19 cellular contexts compared by ENCODE assay signal in the genomic region with DNA sequence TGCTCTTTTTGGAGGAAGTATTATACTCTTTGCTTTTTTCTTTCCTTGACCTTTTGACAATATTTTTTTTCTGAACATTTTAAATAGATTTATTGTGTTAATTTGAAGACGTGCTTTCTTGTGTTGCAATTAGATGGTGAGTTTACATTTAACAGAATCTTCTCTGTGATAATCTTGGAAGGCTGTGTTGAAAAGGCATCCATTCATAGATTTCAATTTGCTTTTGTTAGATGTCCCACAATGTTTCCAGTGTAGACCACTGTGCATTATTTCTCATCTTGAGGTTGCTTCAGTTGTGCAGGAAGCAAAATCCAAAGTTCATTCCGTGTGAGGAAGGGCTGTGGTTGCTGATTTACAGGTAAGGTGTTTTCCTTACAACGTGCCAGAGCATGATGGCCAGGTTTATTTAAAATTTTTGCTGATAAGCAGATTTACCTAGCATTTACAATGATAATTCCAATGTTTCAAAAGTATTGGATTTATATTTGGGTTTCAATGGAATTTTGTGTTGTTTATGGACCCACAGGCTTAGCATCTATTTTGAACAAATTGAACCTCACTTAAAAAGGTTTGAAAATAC. TPM values are rescaled to one million over a fixed set of nuclear protein-coding genes. Genes with fewer than 3 reads are reported as not detected.
DNase-seq lines count a peak whose midpoint lies in the region; ATAC-seq, FAIRE-seq and TF ChIP-seq lines count a peak whose summit lies in the region.
"Had no signal": no experiment of that assay in that cellular context is flagged by ENCODE, and none has a peak within 500 bp of the region (broad histone marks: within the 10 kb centered on the region; RNA-seq: fewer than 3 reads in every experiment).

No MANE protein-coding gene starts in this region.

- ATAC-seq in K562 (no peak), left colon (peak; percentile 77), omental fat pad (ENCODE audit: low FRiP score) (no peak)
- ATAC-seq: HCT116 had no signal

- H3K4me1 Mint-ChIP-seq in Caco-2 (ENCODE audit: low read depth, unreplicated experiment) (no peaks in the 10 kb centered on the region), Calu3 (ENCODE audit: low read depth, unreplicated experiment) (no peaks in the 10 kb centered on the region)

- H3K27ac ChIP-seq in K562 (ENCODE audit: extremely low read depth, low read depth, low read length): no peak overlapping the region
- H3K27ac ChIP-seq: BLaER1 had no signal

- no peak overlapping the region for H3K4me2 ChIP-seq in K562 (ENCODE audit: insufficient read depth, low read length)
- H3K4me2 ChIP-seq: BLaER1 had no signal

- no peaks in the 10 kb centered on the region for H3K9me3 Mint-ChIP-seq in Caco-2 (ENCODE audit: unreplicated experiment)
- peaks cover 11% of the 10 kb centered on the region for H3K9me3 Mint-ChIP-seq in Calu3 (ENCODE audit: low read depth, unreplicated experiment)

- no peaks in the 10 kb centered on the region for H4K20me1 ChIP-seq in K562 (replicated peaks; ENCODE audit: control insufficient read depth, insufficient read depth, low read length)
- H4K20me1 ChIP-seq: BLaER1 had no signal

- TF ChIP-seq CTCF in Caco-2 (IDR thresholded peaks at IDR 0.05; ENCODE audit: insufficient read depth in 1 of 2, low read depth in 1 of 2, low read length in 1 of 2, severe bottlenecking in 1 of 2, unreplicated experiment in 1 of 2): no peak
- no peak for TF ChIP-seq CTCF in K562 (IDR thresholded peaks at IDR 0.05 in 2 of 3, conservative IDR thresholded peaks at IDR 0.05 in 1 of 3; ENCODE audit: insufficient read depth in 2 of 3, low read depth in 1 of 3, low read length in 3 of 3)
- no peak for TF ChIP-seq CTCF in Calu3 (IDR thresholded peaks at IDR 0.05; ENCODE audit: unreplicated experiment)
- TF ChIP-seq CTCF in omental fat pad (IDR thresholded peaks at IDR 0.05): no peak

- no peak for TF ChIP-seq EP300 in K562 (IDR thresholded peaks at IDR 0.05; ENCODE audit: low read length)

- H3K4me1 ChIP-seq in Caco-2 (peaks cover 14% of the 10 kb centered on the region), K562 (replicated peaks in 1 of 2; ENCODE audit: control insufficient read depth in 2 of 2, insufficient read depth in 2 of 2, low read length in 2 of 2) (no peaks in the 10 kb centered on the region)
- H3K4me1 ChIP-seq: BLaER1 had no signal

- H3K4me3 ChIP-seq in Caco-2 (ENCODE audit: low read depth, low read length): no peak overlapping the region
- no peak overlapping the region for H3K4me3 ChIP-seq in K562
- H3K4me3 ChIP-seq: BLaER1 had no signal

- H3K27me3 Mint-ChIP-seq in Caco-2 (ENCODE audit: insufficient read depth, unreplicated experiment): no peaks in the 10 kb centered on the region
- no peaks in the 10 kb centered on the region for H3K27me3 Mint-ChIP-seq in Calu3 (ENCODE audit: unreplicated experiment)

- intact Hi-C loops in Caco-2 (cut with micrococcal nuclease; ENCODE audit: unreplicated experiment) (loop anchor here (1.0 kb wide), 1 partner anchor 21 kb away; no protein-coding TSS in a partner anchor), K562 (cut with micrococcal nuclease) (no loop called here), left colon (cut with DNase I, micrococcal nuclease) (no loop called here), Calu3 (cut with micrococcal nuclease; ENCODE audit: unreplicated experiment) (no loop called here)

- peak; percentile 15 to 37 for DNase-seq in Caco-2
- no peak for DNase-seq in K562 (ENCODE audit: extremely low read depth in 1 of 4, low spot score in 3 of 4)
- DNase-seq in left colon: no peak
- peak; percentile 15 for DNase-seq in pons (ENCODE audit: low spot score)
- no peak for DNase-seq in 8988T
- DNase-seq in Calu3: no peak
- DNase-seq in omental fat pad (ENCODE audit: low spot score): no peak
- DNase-seq in globus pallidus (ENCODE audit: low spot score): no peak
- DNase-seq: AML-193, DMS153, DMS79 treated with DMSO at 0.1 percent for 48 hours, EL had no signal

- no peaks in the 10 kb centered on the region for H3K79me2 ChIP-seq in K562 (ENCODE audit: control insufficient read depth, insufficient read depth, low read length)

- no TSS peak for BruUV-seq in Caco-2 (replicated peaks; lab: Mats Ljungman, UMichigan)
- BruUV-seq in K562 (replicated peaks; lab: Mats Ljungman, UMichigan): no TSS peak
- BruUV-seq in Calu3 (replicated peaks; lab: Mats Ljungman, UMichigan): no TSS peak

- WGBS in K562 (ENCODE audit: insufficient coverage, low coverage, missing lambda C conversion rate): 0% methylated on average over 3 of the region's 3 CpGs

- no peak for FAIRE-seq in K562 (lab: Jason Lieb, UNC)
- FAIRE-seq: D721Med, G401.6, GM12891 had no signal

- H3K36me3 ChIP-seq in Caco-2 (ENCODE audit: control insufficient read depth, insufficient read depth, low read length) (no peaks in the 10 kb centered on the region), K562 (ENCODE audit: control insufficient read depth, insufficient read depth, low read length) (no peaks in the 10 kb centered on the region)
- H3K36me3 ChIP-seq: BLaER1 had no signal

- no peak for TF ChIP-seq RAD21 in K562 (CRISPR knock-in tag; conservative IDR thresholded peaks at IDR 0.05 in 1 of 2, IDR thresholded peaks at IDR 0.05 in 1 of 2)

- in situ Hi-C loops in K562 (cut with MboI): no loop called here

- H3K27me3 ChIP-seq in Caco-2 (replicated peaks; ENCODE audit: control insufficient read depth, insufficient read depth, low read length) (no peaks in the 10 kb centered on the region), K562 (ENCODE audit: control insufficient read depth in 2 of 2, insufficient read depth in 2 of 2, low read length in 2 of 2) (no peaks in the 10 kb centered on the region)
- H3K27me3 ChIP-seq: BLaER1 had no signal

- CTCF ChIA-PET in Caco-2 (lab: Charles Lee): no interaction called here
- CTCF ChIA-PET in K562 (lab: Yijun Ruan, JAX; ENCODE audit: low intra/inter-chr PET ratio): no interaction called here
- CTCF ChIA-PET in Calu3 (lab: Charles Lee): no interaction called here

- H3K9me1 ChIP-seq in K562 (ENCODE audit: control insufficient read depth, insufficient read depth, low read length): no peaks in the 10 kb centered on the region

- H3K9me3 ChIP-seq in Caco-2 (no peaks in the 10 kb centered on the region; the same call in 1 of the 2 replicates), K562 (replicated peaks; ENCODE audit: control insufficient read depth, insufficient read depth, low read depth, low read length) (no peaks in the 10 kb centered on the region; the same call in 1 of the 2 replicates)
- H3K9me3 ChIP-seq: BLaER1 had no signal

- no peak overlapping the region for H3K9ac ChIP-seq in K562 (ENCODE audit: insufficient read depth in 1 of 2, low read depth in 2 of 2, low read length in 2 of 2)
- H3K9ac ChIP-seq: BLaER1 had no signal

- TF ChIP-seq POLR2A in K562 (conservative IDR thresholded peaks at IDR 0.05): no peak

- H3K36me3 Mint-ChIP-seq in Caco-2 (ENCODE audit: insufficient read depth, unreplicated experiment): no peaks in the 10 kb centered on the region
- H3K36me3 Mint-ChIP-seq in Calu3 (ENCODE audit: insufficient read depth, unreplicated experiment): no peaks in the 10 kb centered on the region

- no peak overlapping the region for H3K27ac Mint-ChIP-seq in Caco-2 (ENCODE audit: unreplicated experiment)
- no peak overlapping the region for H3K27ac Mint-ChIP-seq in Calu3 (ENCODE audit: unreplicated experiment)

- no peak overlapping the region for H3K4me3 Mint-ChIP-seq in Caco-2 (ENCODE audit: unreplicated experiment)
- no peak overlapping the region for H3K4me3 Mint-ChIP-seq in Calu3 (ENCODE audit: low read depth, unreplicated experiment)

- H2AFZ ChIP-seq in K562 (ENCODE audit: low read depth, low read length): no peak overlapping the region

- POLR2A ChIA-PET in Caco-2 (lab: Charles Lee) (no interaction called here), K562 (lab: Yijun Ruan, JAX) (no interaction called here)

RNA-seq across cellular contexts. Expression of gene OR5J2, which starts 4.1 kb away (rescaled TPM):
- total RNA-seq in Caco-2 (2022) (not detected in 2 replicates), K562 (2014; rRNA removed) (not detected in 2 replicates), K562 (2014; rRNA removed; fragmentation: Illumina TruSeq; extraction: Trizol) (not detected in 2 replicates), K562 (2015; rRNA removed; fragmentation: Illumina TruSeq; extraction: Trizol) (not detected in 2 replicates), K562 (2021) (not detected in 2 replicates), left colon (not detected), Calu3 (2022) (not detected in 2 replicates), omental fat pad (not detected)
- total RNA-seq in K562 (2011; cell fraction: chromatin; rRNA removed; ENCODE audit: low replicate concordance): not detected in 2 replicates
- total RNA-seq in K562 (2011; cell fraction: nucleolus; rRNA removed): not detected in 2 replicates
- total RNA-seq in K562 (2011; cell fraction: nucleoplasm; rRNA removed): not detected in 2 replicates
- polyA plus RNA-seq in K562 (2011; rRNA removed) (not detected in 2 replicates), K562 (2014; fragmentation: Illumina TruSeq; extraction: Trizol) (not detected in 2 replicates), K562 (2014; fragmentation: Nextera tagmentation; extraction: Ambion mirVana) (not detected), K562 (2014; rRNA removed) (not detected in 2 replicates)
- not detected in 2 replicates for polyA plus RNA-seq in K562 (2011; cell fraction: cytosol; rRNA removed)
- polyA plus RNA-seq in K562 (2011; cell fraction: nucleus; rRNA removed): not detected in 2 replicates
- not detected in 2 replicates for polyA plus RNA-seq in K562 (2012)
- polyA minus RNA-seq in K562 (2011; rRNA and poly(A)+ RNA removed): not detected in 2 replicates
- polyA minus RNA-seq in K562 (2011; cell fraction: cytosol; rRNA and poly(A)+ RNA removed): not detected in 2 replicates
- not detected in 2 replicates for polyA minus RNA-seq in K562 (2011; cell fraction: nucleus; rRNA and poly(A)+ RNA removed)
- total RNA-seq: H4, HT-29 had no signal

RNA-seq across cellular contexts. Expression of gene OR8K5, which starts 12.2 kb away (rescaled TPM):
- total RNA-seq in Caco-2 (2022) (not detected in 2 replicates), K562 (2014; rRNA removed) (not detected in 2 replicates), K562 (2014; rRNA removed; fragmentation: Illumina TruSeq; extraction: Trizol) (not detected in 2 replicates), K562 (2015; rRNA removed; fragmentation: Illumina TruSeq; extraction: Trizol) (not detected in 2 replicates), K562 (2021) (not detected in 2 replicates), left colon (not detected), Calu3 (2022) (not detected in 2 replicates), omental fat pad (not detected)
- not detected in 2 replicates for total RNA-seq in K562 (2011; cell fraction: chromatin; rRNA removed; ENCODE audit: low replicate concordance)
- not detected in 2 replicates for total RNA-seq in K562 (2011; cell fraction: nucleolus; rRNA removed)
- not detected in 2 replicates for total RNA-seq in K562 (2011; cell fraction: nucleoplasm; rRNA removed)
- polyA plus RNA-seq in K562 (2011; rRNA removed) (not detected in 2 replicates), K562 (2014; fragmentation: Illumina TruSeq; extraction: Trizol) (not detected in 2 replicates), K562 (2014; fragmentation: Nextera tagmentation; extraction: Ambion mirVana) (not detected), K562 (2014; rRNA removed) (not detected in 2 replicates)
- not detected in 2 replicates for polyA plus RNA-seq in K562 (2011; cell fraction: cytosol; rRNA removed)
- not detected in 2 replicates for polyA plus RNA-seq in K562 (2011; cell fraction: nucleus; rRNA removed)
- not detected in 2 replicates for polyA plus RNA-seq in K562 (2012)
- polyA minus RNA-seq in K562 (2011; rRNA and poly(A)+ RNA removed): not detected in 2 replicates
- not detected in 2 replicates for polyA minus RNA-seq in K562 (2011; cell fraction: cytosol; rRNA and poly(A)+ RNA removed)
- polyA minus RNA-seq in K562 (2011; cell fraction: nucleus; rRNA and poly(A)+ RNA removed): not detected in 2 replicates
- total RNA-seq: H4, HT-29 had no signal

RNA-seq across cellular contexts. Expression of gene OR8J3, which starts 32.3 kb away (rescaled TPM):
- total RNA-seq in Caco-2 (2022) (not detected in 2 replicates), K562 (2014; rRNA removed) (not detected in 2 replicates), K562 (2014; rRNA removed; fragmentation: Illumina TruSeq; extraction: Trizol) (not detected in 2 replicates), K562 (2015; rRNA removed; fragmentation: Illumina TruSeq; extraction: Trizol) (not detected in 2 replicates), K562 (2021) (not detected in 2 replicates), left colon (not detected), Calu3 (2022) (not detected in 2 replicates), omental fat pad (not detected)
- total RNA-seq in K562 (2011; cell fraction: chromatin; rRNA removed; ENCODE audit: low replicate concordance): not detected in 2 replicates
- total RNA-seq in K562 (2011; cell fraction: nucleolus; rRNA removed): not detected in 2 replicates
- total RNA-seq in K562 (2011; cell fraction: nucleoplasm; rRNA removed): not detected in 2 replicates
- polyA plus RNA-seq in K562 (2011; rRNA removed) (not detected in 2 replicates), K562 (2014; fragmentation: Illumina TruSeq; extraction: Trizol) (not detected in 2 replicates), K562 (2014; fragmentation: Nextera tagmentation; extraction: Ambion mirVana) (not detected), K562 (2014; rRNA removed) (not detected in 2 replicates)
- not detected in 2 replicates for polyA plus RNA-seq in K562 (2011; cell fraction: cytosol; rRNA removed)
- polyA plus RNA-seq in K562 (2011; cell fraction: nucleus; rRNA removed): not detected in 2 replicates
- polyA plus RNA-seq in K562 (2012): not detected in 2 replicates
- polyA minus RNA-seq in K562 (2011; rRNA and poly(A)+ RNA removed): not detected in 2 replicates
- not detected in 2 replicates for polyA minus RNA-seq in K562 (2011; cell fraction: cytosol; rRNA and poly(A)+ RNA removed)
- not detected in 2 replicates for polyA minus RNA-seq in K562 (2011; cell fraction: nucleus; rRNA and poly(A)+ RNA removed)
- total RNA-seq: H4, HT-29 had no signal

RNA-seq across cellular contexts. Expression of gene OR8H3, which starts 50.2 kb away (rescaled TPM):
- total RNA-seq in Caco-2 (2022): not detected in 2 replicates
- total RNA-seq in K562 (2011; cell fraction: chromatin; rRNA removed; ENCODE audit: low replicate concordance): not detected in 2 replicates
- not detected in 2 replicates for total RNA-seq in K562 (2011; cell fraction: nucleolus; rRNA removed)
- total RNA-seq in K562 (2011; cell fraction: nucleoplasm; rRNA removed): not detected in 2 replicates
- total RNA-seq in K562 (2014; rRNA removed): not detected in 2 replicates
- not detected in 2 replicates for total RNA-seq in K562 (2014; rRNA removed; fragmentation: Illumina TruSeq; extraction: Trizol)
- total RNA-seq in K562 (2015; rRNA removed; fragmentation: Illumina TruSeq; extraction: Trizol): not detected in 2 replicates
- total RNA-seq in K562 (2021): not detected in 2 replicates
- not detected in 2 replicates for polyA plus RNA-seq in K562 (2011; rRNA removed)
- polyA plus RNA-seq in K562 (2011; cell fraction: cytosol; rRNA removed): not detected in 2 replicates
- polyA plus RNA-seq in K562 (2011; cell fraction: nucleus; rRNA removed): not detected in 2 replicates
- polyA plus RNA-seq in K562 (2012): not detected in 2 replicates
- polyA plus RNA-seq in K562 (2014; fragmentation: Illumina TruSeq; extraction: Trizol): not detected in 2 replicates
- not detected for polyA plus RNA-seq in K562 (2014; fragmentation: Nextera tagmentation; extraction: Ambion mirVana)
- not detected in 2 replicates for polyA plus RNA-seq in K562 (2014; rRNA removed)
- not detected in 2 replicates for polyA minus RNA-seq in K562 (2011; rRNA and poly(A)+ RNA removed)
- polyA minus RNA-seq in K562 (2011; cell fraction: cytosol; rRNA and poly(A)+ RNA removed): not detected in 2 replicates
- polyA minus RNA-seq in K562 (2011; cell fraction: nucleus; rRNA and poly(A)+ RNA removed): not detected in 2 replicates
- not detected for total RNA-seq in left colon
- total RNA-seq in Calu3 (2022): not detected in 2 replicates
- not detected for total RNA-seq in omental fat pad
- total RNA-seq: H4, HT-29 had no signal

Comparison
In these comparisons a context has a peak if more than half of its experiments do, and no peak if none do; other contexts are left out.
1. DNase-seq: peak in Caco-2 (2 of 2) and pons (single experiment); none in K562 (0 of 4), left colon (0 of 2), 8988T (single experiment), Calu3 (single experiment), omental fat pad (single experiment) and globus pallidus (single experiment).